1 cellular context compared by ENCODE assay signal in genomic region chr11:94767701-94768601, GRCh38.
A peak's percentile ranks its signal among the peaks of the same experiment; 100 is the strongest.
TF ChIP-seq lines count a peak whose summit lies in the region.

TSS of gene AMOTL1 (plus strand) at chr11:94768356. CDS start at chr11:94768512, 156 bp downstream.

TF ChIP-seq in HEK293, 187 proteins besides CTCF, POLR2A, EP300 and RAD21 (continued from another document and continues in another):
- peak; percentile 92 for TF ChIP-seq PATZ1 (tag by site-specific recombination; IDR thresholded peaks at IDR 0.05)
- TF ChIP-seq ZBTB49 (tag by site-specific recombination; IDR thresholded peaks at IDR 0.05; ENCODE audit: low read depth) = no peak
- peak; percentile 89 for TF ChIP-seq ZBTB6 (tag by site-specific recombination; IDR thresholded peaks at IDR 0.05)
- TF ChIP-seq WT1 (tag by site-specific recombination; IDR thresholded peaks at IDR 0.05) = peak; percentile 64; the same call in 1 of the 2 replicates
- no peak for TF ChIP-seq ZNF513 (tag by site-specific recombination; IDR thresholded peaks at IDR 0.05)
- no peak for TF ChIP-seq ZNF544 (tag by site-specific recombination; IDR thresholded peaks at IDR 0.05)
- no peak for TF ChIP-seq ZNF623 (tag by site-specific recombination; IDR thresholded peaks at IDR 0.05)
- TF ChIP-seq HIC1 (tag by site-specific recombination; IDR thresholded peaks at IDR 0.05) = peak; percentile 24; the same call in 1 of the 2 replicates
- no peak for TF ChIP-seq TCF7L2 (IDR thresholded peaks at IDR 0.05; ENCODE audit: borderline replicate concordance, low read depth, low read length)
- TF ChIP-seq ZNF354C (tag by site-specific recombination; IDR thresholded peaks at IDR 0.05; ENCODE audit: borderline replicate concordance, low read depth) = no peak
- TF ChIP-seq ZNF202 (tag by site-specific recombination; IDR thresholded peaks at IDR 0.05; ENCODE audit: borderline replicate concordance) = no peak
- TF ChIP-seq ZNF280C (tag by site-specific recombination; IDR thresholded peaks at IDR 0.05) = no peak
- TF ChIP-seq SP7 (tag by site-specific recombination; IDR thresholded peaks at IDR 0.05) = peak; percentile 81
- no peak for TF ChIP-seq ELK4 (IDR thresholded peaks at IDR 0.05; ENCODE audit: borderline replicate concordance, low read depth, low read length)
- TF ChIP-seq ZNF660 (tag by site-specific recombination; IDR thresholded peaks at IDR 0.05) = peak; percentile 97
- TF ChIP-seq ZNF10 (tag by site-specific recombination; IDR thresholded peaks at IDR 0.05) = 0 out of 2 replicates have a peak, but pooled peaks have one; percentile 18
- no peak for TF ChIP-seq ZNF777 (tag by site-specific recombination; IDR thresholded peaks at IDR 0.05; ENCODE audit: borderline replicate concordance)
- no peak for TF ChIP-seq ZNF140 (tag by site-specific recombination; IDR thresholded peaks at IDR 0.05)
- no peak for TF ChIP-seq ZNF426 (tag by site-specific recombination; IDR thresholded peaks at IDR 0.05)
- TF ChIP-seq ZNF155 (tag by site-specific recombination; IDR thresholded peaks at IDR 0.05) = no peak
- TF ChIP-seq ZNF600 (tag by site-specific recombination; IDR thresholded peaks at IDR 0.05) = peak; percentile 79
- TF ChIP-seq ZNF701 (tag by site-specific recombination; IDR thresholded peaks at IDR 0.05) = no peak
- no peak; the same call in 1 of the 2 replicates for TF ChIP-seq ZNF639 (tag by site-specific recombination; IDR thresholded peaks at IDR 0.05)
- 0 out of 2 replicates have a peak, but pooled peaks have one; percentile 32 for TF ChIP-seq ZSCAN18 (tag by site-specific recombination; IDR thresholded peaks at IDR 0.05)
- peak; percentile 68 for TF ChIP-seq ZXDB (tag by site-specific recombination; IDR thresholded peaks at IDR 0.05)
- TF ChIP-seq ZNF184 (tag by site-specific recombination; IDR thresholded peaks at IDR 0.05) = peak; percentile 91
- no peak for TF ChIP-seq ZNF560 (tag by site-specific recombination; IDR thresholded peaks at IDR 0.05; ENCODE audit: borderline replicate concordance)
- TF ChIP-seq ZNF621 (tag by site-specific recombination; IDR thresholded peaks at IDR 0.05) = no peak
- no peak; the same call in none of the 2 replicates for TF ChIP-seq PRDM1 (tag by site-specific recombination; IDR thresholded peaks at IDR 0.05)
- TF ChIP-seq SP3 (tag by site-specific recombination; IDR thresholded peaks at IDR 0.05) = peak; percentile 76
- no peak for TF ChIP-seq ZNF433 (tag by site-specific recombination; IDR thresholded peaks at IDR 0.05; ENCODE audit: low read depth)
- TF ChIP-seq OSR2 (tag by site-specific recombination; IDR thresholded peaks at IDR 0.05) = peak; percentile 60; the same call in 1 of the 2 replicates
- TF ChIP-seq ZNF549 (tag by site-specific recombination; IDR thresholded peaks at IDR 0.05) = no peak
- TF ChIP-seq ZNF398 (tag by site-specific recombination; IDR thresholded peaks at IDR 0.05) = peak; percentile 99
- 0 out of 2 replicates have a peak, but pooled peaks have one; percentile 62 for TF ChIP-seq ZNF174 (tag by site-specific recombination; IDR thresholded peaks at IDR 0.05)
- TF ChIP-seq ZNF580 (tag by site-specific recombination; IDR thresholded peaks at IDR 0.05) = peak; percentile 78
- no peak for TF ChIP-seq ZNF26 (tag by site-specific recombination; IDR thresholded peaks at IDR 0.05)
